Comparison of ENCODE assay signal across 8 cellular contexts in genomic region chr22:38705235-38706100, GRCh38. TPM values are rescaled to one million over a fixed set of nuclear protein-coding genes. Genes with fewer than 3 reads are reported as not detected.
DNase-seq lines count a peak whose midpoint lies in the region; ATAC-seq, FAIRE-seq and TF ChIP-seq lines count a peak whose summit lies in the region.

Gene GTPBP1 (plus strand): TSS chr22:38705944. CDS start chr22:38705956, 12 bp downstream.

- peaks cover 0 to 7% of the 10 kb centered on the region in 2 experiments for H3K36me3 ChIP-seq in keratinocyte (ENCODE audit: control insufficient read depth in 2 of 2, extremely low read depth in 1 of 2, insufficient read depth in 2 of 2, low read length in 2 of 2)

- no peaks in the 10 kb centered on the region for H3K9me3 ChIP-seq in keratinocyte (ENCODE audit: control insufficient read depth, low read depth, low read length)

- peaks cover 26% of the 10 kb centered on the region for H3K4me1 ChIP-seq in keratinocyte (ENCODE audit: control insufficient read depth, extremely low read depth, insufficient read depth, low read length)

- H4K20me1 ChIP-seq in keratinocyte (ENCODE audit: control insufficient read depth, extremely low read depth, insufficient read depth, low read length) = peaks cover 4% of the 10 kb centered on the region

- peaks cover 6% of the 10 kb centered on the region for H3K9me1 ChIP-seq in keratinocyte (ENCODE audit: control insufficient read depth, extremely low read depth, insufficient read depth, low read length)

- H3K79me2 ChIP-seq in keratinocyte (ENCODE audit: control insufficient read depth, insufficient read depth, low read length) = peaks cover 45% of the 10 kb centered on the region

- peak within 1 kb of the TSS; percentile 93 for H3K9ac ChIP-seq in keratinocyte (ENCODE audit: control insufficient read depth, extremely low read depth, insufficient read depth, low read length)

- DNase-seq in AG20443 (ENCODE audit: low spot score) (peak; percentile 96), NCI-H510A (lab: John Stamatoyannopoulos, UW) (peak; percentile 99), cerebellum (ENCODE audit: low spot score) (peak; percentile 99), keratinocyte (ENCODE audit: low read depth, low spot score) (peak; percentile 100)
- DNase-seq in activated CD4-positive, alpha-beta T cell treated with anti-CD3 and anti-CD28 coated beads for 1 hour = peak; percentile 94
- peak; percentile 85 to 95 for DNase-seq in stimulated activated CD4-positive, alpha-beta T cell treated with anti-CD3 and anti-CD28 coated beads, Interleukin-15, amount 100 ng/mL, for 1 hour (ENCODE audit: low read depth in 1 of 2, low spot score in 1 of 2)

- H3K27ac ChIP-seq in keratinocyte (ENCODE audit: control insufficient read depth, insufficient read depth, low read length) = peak within 1 kb of the TSS; percentile 94

- H3K27me3 ChIP-seq in keratinocyte (ENCODE audit: control insufficient read depth, extremely low read depth, insufficient read depth, low read length) = no peaks in the 10 kb centered on the region

- TF ChIP-seq CTCF in keratinocyte (optimal IDR thresholded peaks at IDR 0.05 in 1 of 3, IDR thresholded peaks at IDR 0.05 in 1 of 3, conservative IDR thresholded peaks at IDR 0.05 in 1 of 3; ENCODE audit: extremely low read depth in 1 of 3, insufficient read depth in 2 of 3, low read length in 3 of 3) = no peak

- peak; percentile 72 for ATAC-seq in HG03432 (IDR thresholded peaks at IDR 0.05; ENCODE audit: unreplicated experiment)

- peak; percentile 98 for FAIRE-seq in keratinocyte (lab: Jason Lieb, UNC)

- TF ChIP-seq POLR2A in GM19099 (IDR thresholded peaks at IDR 0.05; ENCODE audit: extremely low read depth, insufficient read length, low read depth) = peak; percentile 96

- dilution Hi-C loops in keratinocyte (cut with MboI; ENCODE audit: extremely low pct_ligation_motif_present, low sequenced_read_pairs) = no loop called here

- peak within 1 kb of the TSS; percentile 88 to 99 (median 89) for H3K4me3 ChIP-seq in keratinocyte (ENCODE audit: control insufficient read depth in 2 of 3, extremely low read depth in 1 of 3, insufficient read depth in 2 of 3, low read depth in 1 of 3, low read length in 3 of 3)

- peak within 1 kb of the TSS; percentile 80 for H2AFZ ChIP-seq in keratinocyte (ENCODE audit: control insufficient read depth, low read length)

- H3K4me2 ChIP-seq in keratinocyte (ENCODE audit: control insufficient read depth, extremely low read depth, insufficient read depth, low read depth, low read length) = peak within 1 kb of the TSS; percentile 98

RNA-seq across cellular contexts. Expression of gene GTPBP1, which starts in this region (rescaled TPM):
- 37.6 TPM for total RNA-seq in cerebellum
- polyA plus RNA-seq in keratinocyte = 9.7 to 19.8 TPM (median 16.3 TPM) in 3 replicates
- polyA plus RNA-seq in keratinocyte (2011; ENCODE audit: low read depth) = 28.5 TPM
- polyA plus RNA-seq in keratinocyte (2011; cell fraction: cytosol; rRNA removed) = 7.8 and 12.9 TPM in 2 replicates
- polyA plus RNA-seq in keratinocyte (2011; cell fraction: nucleus; rRNA removed) = 28.5 and 32.0 TPM in 2 replicates
- 15.9 and 21.3 TPM in 2 replicates for polyA plus RNA-seq in keratinocyte (2012; ENCODE audit: low replicate concordance)
- polyA minus RNA-seq in keratinocyte = 26.2 to 57.6 TPM (median 36.7 TPM) in 3 replicates
- polyA minus RNA-seq in keratinocyte (2011; cell fraction: cytosol; rRNA and poly(A)+ RNA removed) = 16.3 TPM
- 19.1 and 20.2 TPM in 2 replicates for polyA minus RNA-seq in keratinocyte (2011; cell fraction: nucleus; rRNA and poly(A)+ RNA removed)

Comparison
In these comparisons a context has a peak if more than half of its experiments do, and no peak if none do; other contexts are left out.
1. Peak in every context shown above with its lines: DNase-seq, ATAC-seq, H3K4me3 ChIP-seq and H3K27ac ChIP-seq.